ENCODE assay signal across 1 cellular context in the genomic region with DNA sequence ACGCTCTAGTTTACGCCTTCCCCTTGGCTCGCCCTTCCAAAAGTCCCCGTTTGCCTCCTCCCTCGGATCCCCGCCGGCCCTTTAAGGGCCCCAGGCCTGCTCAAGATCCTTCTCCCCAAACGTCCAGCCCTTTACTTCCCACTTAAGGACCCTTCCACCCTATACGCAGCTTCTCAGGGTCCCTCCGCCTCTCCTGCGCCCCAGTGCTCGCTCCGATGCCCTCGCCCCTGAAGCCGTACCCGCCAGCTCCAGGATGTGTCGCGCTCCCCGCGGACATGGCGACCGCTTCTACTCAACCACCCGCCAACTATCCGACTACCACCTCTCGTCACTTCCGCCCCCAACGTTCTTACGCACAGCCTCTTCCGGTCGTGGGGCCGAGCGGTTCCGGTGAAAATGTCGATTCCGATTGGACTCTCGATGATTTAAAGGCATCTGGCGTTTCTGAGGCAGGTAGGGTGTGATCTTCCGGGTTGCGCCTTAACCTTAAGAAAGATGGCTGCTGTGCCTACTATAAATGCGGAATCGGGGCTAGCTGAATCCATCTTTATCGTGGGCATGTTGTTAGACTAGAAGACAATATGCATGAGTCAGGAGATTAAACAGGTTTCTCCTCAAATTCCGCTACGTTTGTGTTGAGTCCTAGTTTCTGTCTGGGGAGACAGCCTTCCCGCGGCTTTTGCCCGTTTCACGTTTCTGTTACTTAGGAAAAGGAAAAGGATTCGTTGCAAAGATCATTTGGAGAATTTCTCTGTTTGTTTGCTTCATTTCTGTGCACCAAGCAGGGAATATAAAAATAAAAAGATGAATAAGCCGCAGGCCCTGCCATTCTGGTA.
A peak's percentile ranks its signal among the peaks of the same experiment; 100 is the strongest.
TF ChIP-seq lines count a peak whose summit lies in the region.

A gene (minus strand): TSS at position 317 of the 836 bp plus-strand sequence. CDS start 40 bp downstream, at position 277.

TF ChIP-seq in HEK293, 187 proteins besides CTCF, POLR2A, EP300 and RAD21 (continued from another document and continues in another):
- TF ChIP-seq, protein P1, sequence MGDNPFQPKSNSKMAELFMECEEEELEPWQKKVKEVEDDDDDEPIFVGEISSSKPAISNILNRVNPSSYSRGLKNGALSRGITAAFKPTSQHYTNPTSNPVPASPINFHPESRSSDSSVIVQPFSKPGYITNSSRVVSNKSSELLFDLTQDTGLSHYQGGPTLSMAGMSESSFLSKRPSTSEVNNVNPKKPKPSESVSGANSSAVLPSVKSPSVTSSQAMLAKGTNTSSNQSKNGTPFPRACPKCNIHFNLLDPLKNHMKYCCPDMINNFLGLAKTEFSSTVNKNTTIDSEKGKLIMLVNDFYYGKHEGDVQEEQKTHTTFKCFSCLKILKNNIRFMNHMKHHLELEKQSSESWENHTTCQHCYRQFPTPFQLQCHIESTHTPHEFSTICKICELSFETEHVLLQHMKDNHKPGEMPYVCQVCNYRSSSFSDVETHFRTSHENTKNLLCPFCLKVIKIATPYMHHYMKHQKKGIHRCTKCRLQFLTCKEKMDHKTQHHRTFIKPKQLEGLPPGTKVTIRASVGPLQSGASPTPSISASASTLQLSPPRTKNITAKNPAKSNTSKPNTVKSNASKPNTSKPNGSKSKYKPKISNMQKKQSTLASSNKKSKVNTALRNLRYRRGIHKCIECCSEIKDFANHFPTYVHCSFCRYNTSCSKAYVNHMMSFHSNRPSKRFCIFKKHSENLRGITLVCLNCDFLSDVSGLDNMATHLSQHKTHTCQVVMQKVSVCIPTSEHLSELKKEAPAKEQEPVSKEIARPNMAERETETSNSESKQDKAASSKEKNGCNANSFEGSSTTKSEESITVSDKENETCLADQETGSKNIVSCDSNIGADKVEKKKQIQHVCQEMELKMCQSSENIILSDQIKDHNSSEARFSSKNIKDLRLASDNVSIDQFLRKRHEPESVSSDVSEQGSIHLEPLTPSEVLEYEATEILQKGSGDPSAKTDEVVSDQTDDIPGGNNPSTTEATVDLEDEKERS (tag by site-specific recombination; IDR thresholded peaks at IDR 0.05) = peak; percentile 10; the same call in 1 of the 2 replicates
- TF ChIP-seq SP3 (tag by site-specific recombination; IDR thresholded peaks at IDR 0.05) (peak; percentile 89), ZNF19 (tag by site-specific recombination; IDR thresholded peaks at IDR 0.05; ENCODE audit: low read depth) (no peak), YY1 (tag by site-specific recombination; IDR thresholded peaks at IDR 0.05) (peak; percentile 96), ZNF501 (tag by site-specific recombination; IDR thresholded peaks at IDR 0.05) (peak; percentile 92; the same call in 1 of the 2 replicates), KLF9 (tag by site-specific recombination; IDR thresholded peaks at IDR 0.05; ENCODE audit: low read depth) (peak; percentile 49; the same call in 1 of the 2 replicates), OSR2 (tag by site-specific recombination; IDR thresholded peaks at IDR 0.05) (peak; percentile 19; the same call in 1 of the 2 replicates), ZNF658 (tag by site-specific recombination; IDR thresholded peaks at IDR 0.05) (no peak), ZNF514 (tag by site-specific recombination; IDR thresholded peaks at IDR 0.05) (no peak), REPIN1 (tag by site-specific recombination; IDR thresholded peaks at IDR 0.05; ENCODE audit: low read depth) (peak; percentile 74; the same call in 1 of the 2 replicates), GLI2 (tag by site-specific recombination; IDR thresholded peaks at IDR 0.05; ENCODE audit: borderline replicate concordance, low read depth) (no peak), ZNF785 (tag by site-specific recombination; IDR thresholded peaks at IDR 0.05) (no peak), ZFP3 (tag by site-specific recombination; IDR thresholded peaks at IDR 0.05; ENCODE audit: low read depth) (peak; percentile 19; the same call in 1 of the 2 replicates), SCRT2 (tag by site-specific recombination; IDR thresholded peaks at IDR 0.05) (peak; percentile 75), EGR2 (tag by site-specific recombination; IDR thresholded peaks at IDR 0.05; ENCODE audit: low read depth) (0 out of 2 replicates have a peak, but pooled peaks have one; percentile 12), GFI1B (tag by site-specific recombination; IDR thresholded peaks at IDR 0.05) (no peak), ZBTB8A (tag by site-specific recombination; IDR thresholded peaks at IDR 0.05) (peak; percentile 50; the same call in 1 of the 2 replicates), ZNF544 (tag by site-specific recombination; IDR thresholded peaks at IDR 0.05) (no peak), ZNF610 (tag by site-specific recombination; IDR thresholded peaks at IDR 0.05; ENCODE audit: borderline replicate concordance) (peak; percentile 33; the same call in 1 of the 2 replicates), TCF7L2 (IDR thresholded peaks at IDR 0.05; ENCODE audit: borderline replicate concordance, low read depth, low read length) (no peak)
- TF ChIP-seq, protein P2, sequence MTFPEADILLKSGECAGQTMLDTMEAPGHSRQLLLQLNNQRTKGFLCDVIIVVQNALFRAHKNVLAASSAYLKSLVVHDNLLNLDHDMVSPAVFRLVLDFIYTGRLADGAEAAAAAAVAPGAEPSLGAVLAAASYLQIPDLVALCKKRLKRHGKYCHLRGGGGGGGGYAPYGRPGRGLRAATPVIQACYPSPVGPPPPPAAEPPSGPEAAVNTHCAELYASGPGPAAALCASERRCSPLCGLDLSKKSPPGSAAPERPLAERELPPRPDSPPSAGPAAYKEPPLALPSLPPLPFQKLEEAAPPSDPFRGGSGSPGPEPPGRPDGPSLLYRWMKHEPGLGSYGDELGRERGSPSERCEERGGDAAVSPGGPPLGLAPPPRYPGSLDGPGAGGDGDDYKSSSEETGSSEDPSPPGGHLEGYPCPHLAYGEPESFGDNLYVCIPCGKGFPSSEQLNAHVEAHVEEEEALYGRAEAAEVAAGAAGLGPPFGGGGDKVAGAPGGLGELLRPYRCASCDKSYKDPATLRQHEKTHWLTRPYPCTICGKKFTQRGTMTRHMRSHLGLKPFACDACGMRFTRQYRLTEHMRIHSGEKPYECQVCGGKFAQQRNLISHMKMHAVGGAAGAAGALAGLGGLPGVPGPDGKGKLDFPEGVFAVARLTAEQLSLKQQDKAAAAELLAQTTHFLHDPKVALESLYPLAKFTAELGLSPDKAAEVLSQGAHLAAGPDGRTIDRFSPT (tag by site-specific recombination; IDR thresholded peaks at IDR 0.05) = no peak
- TF ChIP-seq, protein P3, sequence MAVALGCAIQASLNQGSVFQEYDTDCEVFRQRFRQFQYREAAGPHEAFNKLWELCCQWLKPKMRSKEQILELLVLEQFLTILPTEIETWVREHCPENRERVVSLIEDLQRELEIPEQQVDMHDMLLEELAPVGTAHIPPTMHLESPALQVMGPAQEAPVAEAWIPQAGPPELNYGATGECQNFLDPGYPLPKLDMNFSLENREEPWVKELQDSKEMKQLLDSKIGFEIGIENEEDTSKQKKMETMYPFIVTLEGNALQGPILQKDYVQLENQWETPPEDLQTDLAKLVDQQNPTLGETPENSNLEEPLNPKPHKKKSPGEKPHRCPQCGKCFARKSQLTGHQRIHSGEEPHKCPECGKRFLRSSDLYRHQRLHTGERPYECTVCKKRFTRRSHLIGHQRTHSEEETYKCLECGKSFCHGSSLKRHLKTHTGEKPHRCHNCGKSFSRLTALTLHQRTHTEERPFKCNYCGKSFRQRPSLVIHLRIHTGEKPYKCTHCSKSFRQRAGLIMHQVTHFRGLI (tag by site-specific recombination; IDR thresholded peaks at IDR 0.05) = no peak
- TF ChIP-seq, protein P4, sequence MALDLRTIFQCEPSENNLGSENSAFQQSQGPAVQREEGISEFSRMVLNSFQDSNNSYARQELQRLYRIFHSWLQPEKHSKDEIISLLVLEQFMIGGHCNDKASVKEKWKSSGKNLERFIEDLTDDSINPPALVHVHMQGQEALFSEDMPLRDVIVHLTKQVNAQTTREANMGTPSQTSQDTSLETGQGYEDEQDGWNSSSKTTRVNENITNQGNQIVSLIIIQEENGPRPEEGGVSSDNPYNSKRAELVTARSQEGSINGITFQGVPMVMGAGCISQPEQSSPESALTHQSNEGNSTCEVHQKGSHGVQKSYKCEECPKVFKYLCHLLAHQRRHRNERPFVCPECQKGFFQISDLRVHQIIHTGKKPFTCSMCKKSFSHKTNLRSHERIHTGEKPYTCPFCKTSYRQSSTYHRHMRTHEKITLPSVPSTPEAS (tag by site-specific recombination; IDR thresholded peaks at IDR 0.05) = peak; percentile 58; the same call in 1 of the 2 replicates
- TF ChIP-seq, protein P5, sequence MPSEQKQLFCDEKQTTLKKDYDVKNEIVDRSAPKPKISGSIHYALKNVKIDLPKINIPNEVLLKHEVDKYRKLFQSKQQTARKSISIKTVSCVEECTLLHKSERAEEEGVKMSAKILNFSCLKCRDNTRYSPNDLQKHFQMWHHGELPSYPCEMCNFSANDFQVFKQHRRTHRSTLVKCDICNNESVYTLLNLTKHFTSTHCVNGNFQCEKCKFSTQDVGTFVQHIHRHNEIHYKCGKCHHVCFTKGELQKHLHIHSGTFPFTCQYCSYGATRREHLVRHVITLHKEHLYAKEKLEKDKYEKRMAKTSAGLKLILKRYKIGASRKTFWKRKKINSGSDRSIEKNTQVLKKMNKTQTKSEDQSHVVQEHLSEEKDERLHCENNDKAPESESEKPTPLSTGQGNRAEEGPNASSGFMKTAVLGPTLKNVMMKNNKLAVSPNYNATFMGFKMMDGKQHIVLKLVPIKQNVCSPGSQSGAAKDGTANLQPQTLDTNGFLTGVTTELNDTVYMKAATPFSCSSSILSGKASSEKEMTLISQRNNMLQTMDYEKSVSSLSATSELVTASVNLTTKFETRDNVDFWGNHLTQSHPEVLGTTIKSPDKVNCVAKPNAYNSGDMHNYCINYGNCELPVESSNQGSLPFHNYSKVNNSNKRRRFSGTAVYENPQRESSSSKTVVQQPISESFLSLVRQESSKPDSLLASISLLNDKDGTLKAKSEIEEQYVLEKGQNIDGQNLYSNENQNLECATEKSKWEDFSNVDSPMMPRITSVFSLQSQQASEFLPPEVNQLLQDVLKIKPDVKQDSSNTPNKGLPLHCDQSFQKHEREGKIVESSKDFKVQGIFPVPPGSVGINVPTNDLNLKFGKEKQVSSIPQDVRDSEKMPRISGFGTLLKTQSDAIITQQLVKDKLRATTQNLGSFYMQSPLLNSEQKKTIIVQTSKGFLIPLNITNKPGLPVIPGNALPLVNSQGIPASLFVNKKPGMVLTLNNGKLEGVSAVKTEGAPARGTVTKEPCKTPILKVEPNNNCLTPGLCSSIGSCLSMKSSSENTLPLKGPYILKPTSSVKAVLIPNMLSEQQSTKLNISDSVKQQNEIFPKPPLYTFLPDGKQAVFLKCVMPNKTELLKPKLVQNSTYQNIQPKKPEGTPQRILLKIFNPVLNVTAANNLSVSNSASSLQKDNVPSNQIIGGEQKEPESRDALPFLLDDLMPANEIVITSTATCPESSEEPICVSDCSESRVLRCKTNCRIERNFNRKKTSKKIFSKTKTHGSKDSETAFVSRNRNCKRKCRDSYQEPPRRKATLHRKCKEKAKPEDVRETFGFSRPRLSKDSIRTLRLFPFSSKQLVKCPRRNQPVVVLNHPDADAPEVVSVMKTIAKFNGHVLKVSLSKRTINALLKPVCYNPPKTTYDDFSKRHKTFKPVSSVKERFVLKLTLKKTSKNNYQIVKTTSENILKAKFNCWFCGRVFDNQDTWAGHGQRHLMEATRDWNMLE (tag by site-specific recombination; conservative IDR thresholded peaks at IDR 0.05; ENCODE audit: low read depth) = peak; percentile 98
- TF ChIP-seq, protein P6, sequence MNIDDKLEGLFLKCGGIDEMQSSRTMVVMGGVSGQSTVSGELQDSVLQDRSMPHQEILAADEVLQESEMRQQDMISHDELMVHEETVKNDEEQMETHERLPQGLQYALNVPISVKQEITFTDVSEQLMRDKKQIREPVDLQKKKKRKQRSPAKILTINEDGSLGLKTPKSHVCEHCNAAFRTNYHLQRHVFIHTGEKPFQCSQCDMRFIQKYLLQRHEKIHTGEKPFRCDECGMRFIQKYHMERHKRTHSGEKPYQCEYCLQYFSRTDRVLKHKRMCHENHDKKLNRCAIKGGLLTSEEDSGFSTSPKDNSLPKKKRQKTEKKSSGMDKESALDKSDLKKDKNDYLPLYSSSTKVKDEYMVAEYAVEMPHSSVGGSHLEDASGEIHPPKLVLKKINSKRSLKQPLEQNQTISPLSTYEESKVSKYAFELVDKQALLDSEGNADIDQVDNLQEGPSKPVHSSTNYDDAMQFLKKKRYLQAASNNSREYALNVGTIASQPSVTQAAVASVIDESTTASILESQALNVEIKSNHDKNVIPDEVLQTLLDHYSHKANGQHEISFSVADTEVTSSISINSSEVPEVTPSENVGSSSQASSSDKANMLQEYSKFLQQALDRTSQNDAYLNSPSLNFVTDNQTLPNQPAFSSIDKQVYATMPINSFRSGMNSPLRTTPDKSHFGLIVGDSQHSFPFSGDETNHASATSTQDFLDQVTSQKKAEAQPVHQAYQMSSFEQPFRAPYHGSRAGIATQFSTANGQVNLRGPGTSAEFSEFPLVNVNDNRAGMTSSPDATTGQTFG (tag by site-specific recombination; IDR thresholded peaks at IDR 0.05; ENCODE audit: borderline replicate concordance) = no peak
- TF ChIP-seq, protein P7, sequence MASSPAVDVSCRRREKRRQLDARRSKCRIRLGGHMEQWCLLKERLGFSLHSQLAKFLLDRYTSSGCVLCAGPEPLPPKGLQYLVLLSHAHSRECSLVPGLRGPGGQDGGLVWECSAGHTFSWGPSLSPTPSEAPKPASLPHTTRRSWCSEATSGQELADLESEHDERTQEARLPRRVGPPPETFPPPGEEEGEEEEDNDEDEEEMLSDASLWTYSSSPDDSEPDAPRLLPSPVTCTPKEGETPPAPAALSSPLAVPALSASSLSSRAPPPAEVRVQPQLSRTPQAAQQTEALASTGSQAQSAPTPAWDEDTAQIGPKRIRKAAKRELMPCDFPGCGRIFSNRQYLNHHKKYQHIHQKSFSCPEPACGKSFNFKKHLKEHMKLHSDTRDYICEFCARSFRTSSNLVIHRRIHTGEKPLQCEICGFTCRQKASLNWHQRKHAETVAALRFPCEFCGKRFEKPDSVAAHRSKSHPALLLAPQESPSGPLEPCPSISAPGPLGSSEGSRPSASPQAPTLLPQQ (tag by site-specific recombination; IDR thresholded peaks at IDR 0.05) = peak; percentile 74; the same call in 1 of the 2 replicates
- TF ChIP-seq, protein P8, sequence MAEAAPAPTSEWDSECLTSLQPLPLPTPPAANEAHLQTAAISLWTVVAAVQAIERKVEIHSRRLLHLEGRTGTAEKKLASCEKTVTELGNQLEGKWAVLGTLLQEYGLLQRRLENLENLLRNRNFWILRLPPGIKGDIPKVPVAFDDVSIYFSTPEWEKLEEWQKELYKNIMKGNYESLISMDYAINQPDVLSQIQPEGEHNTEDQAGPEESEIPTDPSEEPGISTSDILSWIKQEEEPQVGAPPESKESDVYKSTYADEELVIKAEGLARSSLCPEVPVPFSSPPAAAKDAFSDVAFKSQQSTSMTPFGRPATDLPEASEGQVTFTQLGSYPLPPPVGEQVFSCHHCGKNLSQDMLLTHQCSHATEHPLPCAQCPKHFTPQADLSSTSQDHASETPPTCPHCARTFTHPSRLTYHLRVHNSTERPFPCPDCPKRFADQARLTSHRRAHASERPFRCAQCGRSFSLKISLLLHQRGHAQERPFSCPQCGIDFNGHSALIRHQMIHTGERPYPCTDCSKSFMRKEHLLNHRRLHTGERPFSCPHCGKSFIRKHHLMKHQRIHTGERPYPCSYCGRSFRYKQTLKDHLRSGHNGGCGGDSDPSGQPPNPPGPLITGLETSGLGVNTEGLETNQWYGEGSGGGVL (tag by site-specific recombination; IDR thresholded peaks at IDR 0.05) = no peak
- TF ChIP-seq, protein P9, sequence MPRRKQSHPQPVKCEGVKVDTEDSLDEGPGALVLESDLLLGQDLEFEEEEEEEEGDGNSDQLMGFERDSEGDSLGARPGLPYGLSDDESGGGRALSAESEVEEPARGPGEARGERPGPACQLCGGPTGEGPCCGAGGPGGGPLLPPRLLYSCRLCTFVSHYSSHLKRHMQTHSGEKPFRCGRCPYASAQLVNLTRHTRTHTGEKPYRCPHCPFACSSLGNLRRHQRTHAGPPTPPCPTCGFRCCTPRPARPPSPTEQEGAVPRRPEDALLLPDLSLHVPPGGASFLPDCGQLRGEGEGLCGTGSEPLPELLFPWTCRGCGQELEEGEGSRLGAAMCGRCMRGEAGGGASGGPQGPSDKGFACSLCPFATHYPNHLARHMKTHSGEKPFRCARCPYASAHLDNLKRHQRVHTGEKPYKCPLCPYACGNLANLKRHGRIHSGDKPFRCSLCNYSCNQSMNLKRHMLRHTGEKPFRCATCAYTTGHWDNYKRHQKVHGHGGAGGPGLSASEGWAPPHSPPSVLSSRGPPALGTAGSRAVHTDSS (tag by site-specific recombination; IDR thresholded peaks at IDR 0.05) = no peak
